8 cellular contexts compared by ENCODE assay signal in the genomic region with DNA sequence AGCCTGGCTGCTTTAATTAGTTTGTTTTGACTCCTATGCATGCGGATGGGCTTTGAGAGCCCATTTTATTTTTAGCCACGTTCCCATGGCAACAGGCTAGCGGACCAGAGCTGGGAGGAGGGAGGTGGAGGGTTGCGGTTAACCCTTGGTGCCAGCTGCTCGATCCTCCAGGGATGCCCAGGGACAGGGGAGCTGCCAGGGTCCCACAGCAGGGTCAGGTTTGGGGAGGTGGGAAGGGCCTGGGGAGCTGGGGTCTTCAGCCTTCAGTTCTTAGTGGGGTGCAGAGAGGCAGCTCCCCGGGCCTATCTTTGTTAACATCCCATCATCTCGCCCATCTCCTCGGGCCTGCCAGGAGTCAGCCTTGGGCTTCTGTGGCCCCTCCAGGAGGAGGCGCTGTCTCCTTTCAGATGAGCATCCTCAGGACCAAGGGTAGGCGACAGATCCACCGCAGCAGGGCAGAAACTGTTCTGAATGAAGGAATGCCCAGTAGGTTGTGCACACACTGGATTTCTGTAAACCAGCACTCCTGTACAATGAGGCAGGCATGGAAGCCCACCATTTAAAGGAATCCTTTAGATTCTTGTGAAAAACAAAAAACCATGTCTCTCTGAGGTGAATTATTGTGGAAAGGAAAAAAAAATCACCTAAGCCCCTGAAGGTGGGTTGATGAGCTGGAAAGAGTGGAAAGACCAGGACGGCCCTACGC.
DNase-seq lines count a peak whose midpoint lies in the region; ATAC-seq, FAIRE-seq and TF ChIP-seq lines count a peak whose summit lies in the region.

No MANE protein-coding gene starts in this region.

- 23% methylated on average over 13 of the region's 13 CpGs for WGBS in right cardiac atrium

- H3K4me1 ChIP-seq in right cardiac atrium (ENCODE audit: control insufficient read depth, insufficient read depth, low read length): no peaks in the 10 kb centered on the region

- no peaks in the 10 kb centered on the region for H3K9me3 ChIP-seq in right cardiac atrium (ENCODE audit: control insufficient read depth, low read length)

- H3K4me3 ChIP-seq in HFF-Myc (replicated peaks; ENCODE audit: low read depth, low read length) (no peak overlapping the region), right cardiac atrium (ENCODE audit: low read length) (no peak overlapping the region)

- TF ChIP-seq CTCF in HFF-Myc (IDR thresholded peaks at IDR 0.05; ENCODE audit: low read depth, low read length, missing control alignments): peak; percentile 96

- FAIRE-seq in G401.6 (lab: Jason Lieb, UNC): peak; percentile 83

- DNase-seq in HFF-Myc (ENCODE audit: extremely low read depth, low read depth) (peak; percentile 63), NCI-H1694 (lab: John Stamatoyannopoulos, UW) (peak; percentile 77), T-helper 2 cell (peak; percentile 45 to 80 (median 67)), right cardiac atrium (peak; percentile 83 to 93 (median 91)), sciatic nerve (ENCODE audit: low spot score) (peak; percentile 93)

- peak; percentile 80 to 81 for ATAC-seq in right cardiac atrium
- ATAC-seq in sciatic nerve: peak; percentile 91
- no peak for ATAC-seq in HG03039 (IDR thresholded peaks at IDR 0.05; ENCODE audit: unreplicated experiment)

- no peaks in the 10 kb centered on the region for H3K27me3 ChIP-seq in right cardiac atrium (ENCODE audit: control insufficient read depth, insufficient read depth)

- H3K27ac ChIP-seq in angular gyrus (ENCODE audit: low read depth, low read length): peak overlapping the region; percentile 30
- H3K27ac ChIP-seq in right cardiac atrium (ENCODE audit: low read length): no peak overlapping the region

- intact Hi-C loops in right cardiac atrium (cut with DNase I): loop anchor here (5.0 to 10.0 kb wide), 5 partner anchors 69 to 449 kb away; partner anchors contain the start of genes CPNE5 (in 1 of the 4) and MTCH1 (in 1 of the 4)
- intact Hi-C loops in sciatic nerve (cut with DNase I): loop anchor here (5.0 to 10.0 kb wide), 2 partner anchors 86 to 249 kb away; no protein-coding TSS in a partner anchor
